Comparison of ENCODE assay signal across 1 cellular context in genomic region chr10:21531164-21531563, GRCh38.
TF ChIP-seq lines count a peak whose summit lies in the region.

No MANE protein-coding gene starts in this region.

TF ChIP-seq in GM23338, 12 proteins besides CTCF, POLR2A, EP300 and RAD21 (continued from another document):
- TF ChIP-seq, protein P1, sequence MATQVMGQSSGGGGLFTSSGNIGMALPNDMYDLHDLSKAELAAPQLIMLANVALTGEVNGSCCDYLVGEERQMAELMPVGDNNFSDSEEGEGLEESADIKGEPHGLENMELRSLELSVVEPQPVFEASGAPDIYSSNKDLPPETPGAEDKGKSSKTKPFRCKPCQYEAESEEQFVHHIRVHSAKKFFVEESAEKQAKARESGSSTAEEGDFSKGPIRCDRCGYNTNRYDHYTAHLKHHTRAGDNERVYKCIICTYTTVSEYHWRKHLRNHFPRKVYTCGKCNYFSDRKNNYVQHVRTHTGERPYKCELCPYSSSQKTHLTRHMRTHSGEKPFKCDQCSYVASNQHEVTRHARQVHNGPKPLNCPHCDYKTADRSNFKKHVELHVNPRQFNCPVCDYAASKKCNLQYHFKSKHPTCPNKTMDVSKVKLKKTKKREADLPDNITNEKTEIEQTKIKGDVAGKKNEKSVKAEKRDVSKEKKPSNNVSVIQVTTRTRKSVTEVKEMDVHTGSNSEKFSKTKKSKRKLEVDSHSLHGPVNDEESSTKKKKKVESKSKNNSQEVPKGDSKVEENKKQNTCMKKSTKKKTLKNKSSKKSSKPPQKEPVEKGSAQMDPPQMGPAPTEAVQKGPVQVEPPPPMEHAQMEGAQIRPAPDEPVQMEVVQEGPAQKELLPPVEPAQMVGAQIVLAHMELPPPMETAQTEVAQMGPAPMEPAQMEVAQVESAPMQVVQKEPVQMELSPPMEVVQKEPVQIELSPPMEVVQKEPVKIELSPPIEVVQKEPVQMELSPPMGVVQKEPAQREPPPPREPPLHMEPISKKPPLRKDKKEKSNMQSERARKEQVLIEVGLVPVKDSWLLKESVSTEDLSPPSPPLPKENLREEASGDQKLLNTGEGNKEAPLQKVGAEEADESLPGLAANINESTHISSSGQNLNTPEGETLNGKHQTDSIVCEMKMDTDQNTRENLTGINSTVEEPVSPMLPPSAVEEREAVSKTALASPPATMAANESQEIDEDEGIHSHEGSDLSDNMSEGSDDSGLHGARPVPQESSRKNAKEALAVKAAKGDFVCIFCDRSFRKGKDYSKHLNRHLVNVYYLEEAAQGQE (IDR thresholded peaks at IDR 0.05; ENCODE audit: unreplicated experiment) = no peak
- no peak for TF ChIP-seq NANOG (IDR thresholded peaks at IDR 0.05; ENCODE audit: borderline replicate concordance)
- TF ChIP-seq, protein P2, sequence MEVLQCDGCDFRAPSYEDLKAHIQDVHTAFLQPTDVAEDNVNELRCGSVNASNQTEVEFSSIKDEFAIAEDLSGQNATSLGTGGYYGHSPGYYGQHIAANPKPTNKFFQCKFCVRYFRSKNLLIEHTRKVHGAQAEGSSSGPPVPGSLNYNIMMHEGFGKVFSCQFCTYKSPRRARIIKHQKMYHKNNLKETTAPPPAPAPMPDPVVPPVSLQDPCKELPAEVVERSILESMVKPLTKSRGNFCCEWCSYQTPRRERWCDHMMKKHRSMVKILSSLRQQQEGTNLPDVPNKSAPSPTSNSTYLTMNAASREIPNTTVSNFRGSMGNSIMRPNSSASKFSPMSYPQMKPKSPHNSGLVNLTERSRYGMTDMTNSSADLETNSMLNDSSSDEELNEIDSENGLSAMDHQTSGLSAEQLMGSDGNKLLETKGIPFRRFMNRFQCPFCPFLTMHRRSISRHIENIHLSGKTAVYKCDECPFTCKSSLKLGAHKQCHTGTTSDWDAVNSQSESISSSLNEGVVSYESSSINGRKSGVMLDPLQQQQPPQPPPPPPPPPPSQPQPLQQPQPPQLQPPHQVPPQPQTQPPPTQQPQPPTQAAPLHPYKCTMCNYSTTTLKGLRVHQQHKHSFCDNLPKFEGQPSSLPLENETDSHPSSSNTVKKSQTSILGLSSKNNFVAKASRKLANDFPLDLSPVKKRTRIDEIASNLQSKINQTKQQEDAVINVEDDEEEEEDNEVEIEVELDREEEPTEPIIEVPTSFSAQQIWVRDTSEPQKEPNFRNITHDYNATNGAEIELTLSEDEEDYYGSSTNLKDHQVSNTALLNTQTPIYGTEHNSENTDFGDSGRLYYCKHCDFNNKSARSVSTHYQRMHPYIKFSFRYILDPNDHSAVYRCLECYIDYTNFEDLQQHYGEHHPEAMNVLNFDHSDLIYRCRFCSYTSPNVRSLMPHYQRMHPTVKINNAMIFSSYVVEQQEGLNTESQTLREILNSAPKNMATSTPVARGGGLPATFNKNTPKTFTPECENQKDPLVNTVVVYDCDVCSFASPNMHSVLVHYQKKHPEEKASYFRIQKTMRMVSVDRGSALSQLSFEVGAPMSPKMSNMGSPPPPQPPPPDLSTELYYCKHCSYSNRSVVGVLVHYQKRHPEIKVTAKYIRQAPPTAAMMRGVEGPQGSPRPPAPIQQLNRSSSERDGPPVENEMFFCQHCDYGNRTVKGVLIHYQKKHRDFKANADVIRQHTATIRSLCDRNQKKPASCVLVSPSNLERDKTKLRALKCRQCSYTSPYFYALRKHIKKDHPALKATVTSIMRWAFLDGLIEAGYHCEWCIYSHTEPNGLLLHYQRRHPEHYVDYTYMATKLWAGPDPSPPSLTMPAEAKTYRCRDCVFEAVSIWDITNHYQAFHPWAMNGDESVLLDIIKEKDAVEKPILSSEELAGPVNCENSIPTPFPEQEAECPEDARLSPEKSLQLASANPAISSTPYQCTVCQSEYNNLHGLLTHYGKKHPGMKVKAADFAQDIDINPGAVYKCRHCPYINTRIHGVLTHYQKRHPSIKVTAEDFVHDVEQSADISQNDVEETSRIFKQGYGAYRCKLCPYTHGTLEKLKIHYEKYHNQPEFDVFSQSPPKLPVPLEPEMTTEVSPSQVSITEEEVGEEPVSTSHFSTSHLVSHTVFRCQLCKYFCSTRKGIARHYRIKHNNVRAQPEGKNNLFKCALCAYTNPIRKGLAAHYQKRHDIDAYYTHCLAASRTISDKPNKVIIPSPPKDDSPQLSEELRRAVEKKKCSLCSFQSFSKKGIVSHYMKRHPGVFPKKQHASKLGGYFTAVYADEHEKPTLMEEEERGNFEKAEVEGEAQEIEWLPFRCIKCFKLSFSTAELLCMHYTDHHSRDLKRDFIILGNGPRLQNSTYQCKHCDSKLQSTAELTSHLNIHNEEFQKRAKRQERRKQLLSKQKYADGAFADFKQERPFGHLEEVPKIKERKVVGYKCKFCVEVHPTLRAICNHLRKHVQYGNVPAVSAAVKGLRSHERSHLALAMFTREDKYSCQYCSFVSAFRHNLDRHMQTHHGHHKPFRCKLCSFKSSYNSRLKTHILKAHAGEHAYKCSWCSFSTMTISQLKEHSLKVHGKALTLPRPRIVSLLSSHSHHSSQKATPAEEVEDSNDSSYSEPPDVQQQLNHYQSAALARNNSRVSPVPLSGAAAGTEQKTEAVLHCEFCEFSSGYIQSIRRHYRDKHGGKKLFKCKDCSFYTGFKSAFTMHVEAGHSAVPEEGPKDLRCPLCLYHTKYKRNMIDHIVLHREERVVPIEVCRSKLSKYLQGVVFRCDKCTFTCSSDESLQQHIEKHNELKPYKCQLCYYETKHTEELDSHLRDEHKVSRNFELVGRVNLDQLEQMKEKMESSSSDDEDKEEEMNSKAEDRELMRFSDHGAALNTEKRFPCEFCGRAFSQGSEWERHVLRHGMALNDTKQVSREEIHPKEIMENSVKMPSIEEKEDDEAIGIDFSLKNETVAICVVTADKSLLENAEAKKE (CRISPR knock-in tag; IDR thresholded peaks at IDR 0.05) = no peak
- no peak for TF ChIP-seq ZNF114 (CRISPR knock-in tag; IDR thresholded peaks at IDR 0.05)
- no peak for TF ChIP-seq STAT1 (IDR thresholded peaks at IDR 0.05; ENCODE audit: unreplicated experiment)
- no peak for TF ChIP-seq JUNB (IDR thresholded peaks at IDR 0.05; ENCODE audit: unreplicated experiment)
- TF ChIP-seq ZNF331 (CRISPR knock-in tag; IDR thresholded peaks at IDR 0.05; ENCODE audit: low read depth) = no peak
